In genomic region chr10:99433378-99434020, GRCh38 we compare ENCODE assay signal across 2 cellular contexts.
A peak's percentile ranks its signal among the peaks of the same experiment; 100 is the strongest.
TF ChIP-seq lines count a peak whose summit lies in the region.

No MANE protein-coding gene starts in this region.

TF ChIP-seq in HCT116, 20 proteins besides CTCF, POLR2A, EP300 and RAD21:
- TF ChIP-seq MAX (IDR thresholded peaks at IDR 0.05) (no peak), JUND (IDR thresholded peaks at IDR 0.05) (no peak), ATF3 (IDR thresholded peaks at IDR 0.05) (no peak), CBX3 (IDR thresholded peaks at IDR 0.05; ENCODE audit: low read depth) (no peak), YY1 (IDR thresholded peaks at IDR 0.05; ENCODE audit: extremely low read depth, insufficient replicate concordance, low read depth, low read length) (no peak), FOSL1 (IDR thresholded peaks at IDR 0.05; ENCODE audit: low read depth) (no peak), SP1 (IDR thresholded peaks at IDR 0.05; ENCODE audit: low read depth) (no peak), ZBTB33 (IDR thresholded peaks at IDR 0.05; ENCODE audit: extremely low read depth, insufficient replicate concordance, low read length) (no peak), ZNF274 (IDR thresholded peaks at IDR 0.05; ENCODE audit: low read depth, low read length) (no peak), EGR1 (IDR thresholded peaks at IDR 0.05; ENCODE audit: low read depth) (no peak), CEBPB (IDR thresholded peaks at IDR 0.05; ENCODE audit: low read depth) (no peak), EZH2 (IDR thresholded peaks at IDR 0.05) (no peak), EZH2phosphoT487 (IDR thresholded peaks at IDR 0.05; ENCODE audit: borderline replicate concordance) (no peak), SRF (IDR thresholded peaks at IDR 0.05; ENCODE audit: low read depth) (no peak)

TF ChIP-seq in HepG2, 621 proteins besides CTCF, POLR2A, EP300 and RAD21 (continued from another document):
- TF ChIP-seq CBX2 (IDR thresholded peaks at IDR 0.05; ENCODE audit: low read depth, low read length): no peak
- no peak for TF ChIP-seq CBX2 (CRISPR knock-in tag; IDR thresholded peaks at IDR 0.05; ENCODE audit: low read depth)
- TF ChIP-seq ZNF652 (CRISPR knock-in tag; IDR thresholded peaks at IDR 0.05; ENCODE audit: borderline replicate concordance, low read depth): peak; percentile 38; the same call in 1 of the 2 replicates
- TF ChIP-seq ZNF619 (CRISPR knock-in tag; IDR thresholded peaks at IDR 0.05): no peak
- no peak for TF ChIP-seq ZSCAN30 (CRISPR knock-in tag; IDR thresholded peaks at IDR 0.05)
- TF ChIP-seq KLF11 (CRISPR knock-in tag; IDR thresholded peaks at IDR 0.05): no peak
- TF ChIP-seq MBD4 (IDR thresholded peaks at IDR 0.05; ENCODE audit: borderline replicate concordance, low read length): no peak
- TF ChIP-seq SYNCRIP (IDR thresholded peaks at IDR 0.05; ENCODE audit: insufficient read depth, low read depth, low read length): no peak
- TF ChIP-seq ATF4 (CRISPR knock-in tag; IDR thresholded peaks at IDR 0.05): no peak
- TF ChIP-seq STAG1 (CRISPR knock-in tag; IDR thresholded peaks at IDR 0.05): peak; percentile 52
- TF ChIP-seq ETS1 (CRISPR knock-in tag; IDR thresholded peaks at IDR 0.05): no peak
- TF ChIP-seq ZNF335 (CRISPR knock-in tag; IDR thresholded peaks at IDR 0.05): no peak
- TF ChIP-seq SALL1 (CRISPR knock-in tag; IDR thresholded peaks at IDR 0.05): no peak
- no peak for TF ChIP-seq ZSCAN9 (CRISPR knock-in tag; IDR thresholded peaks at IDR 0.05; ENCODE audit: borderline replicate concordance)
- no peak for TF ChIP-seq ZNF30 (CRISPR knock-in tag; IDR thresholded peaks at IDR 0.05)
- no peak for TF ChIP-seq ZNF20 (CRISPR knock-in tag; IDR thresholded peaks at IDR 0.05)
